ENCODE assay signal across 8 cellular contexts in the genomic region with DNA sequence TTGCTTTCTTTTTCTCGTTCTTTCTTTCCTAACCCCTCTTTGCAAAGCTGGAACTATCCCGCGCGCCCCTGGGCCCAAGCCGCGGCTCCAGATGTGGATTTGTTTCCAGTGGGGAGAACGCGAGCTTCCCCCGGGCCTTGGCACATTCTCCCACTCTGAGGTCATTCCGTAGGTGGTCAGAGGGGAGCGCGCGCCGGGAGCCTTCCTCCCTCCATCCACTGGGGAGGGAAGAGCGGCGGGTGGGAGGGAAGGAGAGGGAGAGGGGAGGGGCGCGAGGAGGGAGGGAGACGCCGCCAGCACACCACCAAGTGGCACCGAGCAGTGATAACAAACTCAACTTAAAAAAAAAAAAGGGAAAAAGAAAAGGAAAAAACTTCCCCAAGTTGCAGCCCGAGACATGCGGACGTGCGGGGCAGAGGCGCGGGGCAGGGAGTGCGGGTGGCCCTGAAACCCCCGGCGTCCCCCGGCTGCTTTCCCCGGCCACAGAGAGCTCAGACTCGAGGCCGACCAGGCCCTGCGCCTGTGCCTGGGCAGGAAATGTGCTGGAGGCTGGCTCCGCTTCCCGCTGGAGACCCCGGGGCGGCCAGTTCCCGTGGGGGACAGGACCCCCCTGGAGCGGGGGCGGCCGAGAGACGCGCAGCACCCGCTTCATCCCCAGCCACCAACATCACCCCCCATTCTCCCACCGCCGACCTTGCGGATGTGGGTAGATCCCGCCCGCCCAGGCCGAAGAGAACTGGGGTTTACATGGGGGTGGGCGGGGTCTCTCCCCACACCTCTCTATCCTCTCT. TPM values are rescaled to one million over a fixed set of nuclear protein-coding genes. Genes with fewer than 3 reads are reported as not detected.
A peak's percentile ranks its signal among the peaks of the same experiment; 100 is the strongest.
DNase-seq lines count a peak whose midpoint lies in the region; ATAC-seq and TF ChIP-seq lines count a peak whose summit lies in the region.

No MANE protein-coding gene starts in this region.

- H3K4me3 ChIP-seq in GM23248 (peak overlapping the region; percentile 91), PC-3 (ENCODE audit: low read length) (peak overlapping the region; percentile 90), heart left ventricle (peak overlapping the region; percentile 43 to 99 (median 94))

- TF ChIP-seq CTCF in PC-3 (conservative IDR thresholded peaks at IDR 0.05; ENCODE audit: low read depth, low read length) (no peak), heart left ventricle (IDR thresholded peaks at IDR 0.05) (peak in 5 of 12 donors; percentile 15 to 42 (median 24)), omental fat pad (IDR thresholded peaks at IDR 0.05) (no peak)

- intact Hi-C loops in PC-3 (cut with micrococcal nuclease) = loop anchor here (2.0 to 10.0 kb wide), 4 partner anchors 36 to 437 kb away; no protein-coding TSS in a partner anchor
- intact Hi-C loops in heart left ventricle (cut with DNase I) = loop anchor here (1.0 to 10.0 kb wide), 25 partner anchors 32 to 440 kb away; no protein-coding TSS in a partner anchor

- H3K9ac ChIP-seq in GM23248 (peak overlapping the region; percentile 95), PC-3 (ENCODE audit: low read length) (peak overlapping the region; percentile 87)

- no peaks in the 10 kb centered on the region for H3K9me2 ChIP-seq in GM23248 (ENCODE audit: insufficient read depth)
- no peaks in the 10 kb centered on the region for H3K9me2 ChIP-seq in PC-3 (replicated peaks; ENCODE audit: low read length)

- H4K20me1 ChIP-seq in GM23248 (ENCODE audit: insufficient read depth) = no peaks in the 10 kb centered on the region
- H4K20me1 ChIP-seq in PC-3 (ENCODE audit: low read length) = no peaks in the 10 kb centered on the region

- DNase-seq in Ammon's horn (ENCODE audit: low spot score) (peak; percentile 83), GM23248 (peak; percentile 95), PC-3 (peak; percentile 68), amniotic stem cell (lab: John Stamatoyannopoulos, UW) (peak; percentile 83), heart left ventricle (peak; percentile 89 to 92 (median 91)), omental fat pad (ENCODE audit: low spot score) (no peak), SKM-1 treated with dmso at 0.1 percent for 144 hours (lab: John Stamatoyannopoulos, UW; ENCODE audit: unreplicated experiment) (no peak), mesenteric fat pad (ENCODE audit: low spot score) (no peak)

- H3F3A ChIP-seq in GM23248 (ENCODE audit: insufficient read depth) (peaks cover 29% of the 10 kb centered on the region), PC-3 (ENCODE audit: low read length, unreplicated experiment) (no peaks in the 10 kb centered on the region)

- peak overlapping the region; percentile 55 for H2AFZ ChIP-seq in GM23248
- peak overlapping the region; percentile 79 for H2AFZ ChIP-seq in PC-3 (ENCODE audit: low read length)

- WGBS in GM23248 (ENCODE audit: low coverage in 1 of 2, low lambda C conversion rate in 2 of 2, missing lambda C conversion rate in 2 of 2), 2 experiments = 2% methylated on average over 25 to 52 of the region's 53 CpGs
- 5 to 10% (median 6%) methylated on average over 45 to 53 of the region's 53 CpGs for WGBS in heart left ventricle, 4 donors

- in situ Hi-C loops in GM23248 (cut with MboI) = loop anchor here (10.0 kb wide), 1 partner anchor 310 kb away; no protein-coding TSS in a partner anchor

- H3K27me3 ChIP-seq in GM23248 (replicated peaks; ENCODE audit: insufficient read depth) (no peaks in the 10 kb centered on the region), PC-3 (ENCODE audit: low read length) (no peaks in the 10 kb centered on the region), heart left ventricle (no peaks in the 10 kb centered on the region)

- H3K4me1 ChIP-seq in GM23248 (ENCODE audit: insufficient read depth) (peaks cover 20% of the 10 kb centered on the region), PC-3 (ENCODE audit: insufficient read depth, low read length) (peaks cover 29% of the 10 kb centered on the region), heart left ventricle (peaks cover 3 to 46% (median 27%) of the 10 kb centered on the region in 12 donors)

- ATAC-seq in PC-3 (peak; percentile 23), heart left ventricle (peak; percentile 22 to 71 (median 56)), omental fat pad (ENCODE audit: low FRiP score) (peak; percentile 51)

- CTCF ChIA-PET in PC-3 (lab: Charles Lee) = interaction anchor here (0.6 to 1.2 kb wide), 5 partner anchors 32 to 451 kb away, joined by 3 to 6 read pairs (median 4); partner anchors contain the start of gene NTMT1

- no peaks in the 10 kb centered on the region for H3K36me3 ChIP-seq in GM23248 (ENCODE audit: low read depth)
- H3K36me3 ChIP-seq in PC-3 (ENCODE audit: low read depth, low read length) = no peaks in the 10 kb centered on the region
- no peaks in the 10 kb centered on the region for H3K36me3 ChIP-seq in heart left ventricle

- BruUV-seq in PC-3 (replicated peaks; lab: Mats Ljungman, UMichigan) = no TSS peak

- H3K9me3 ChIP-seq in GM23248 (ENCODE audit: low read depth) (no peaks in the 10 kb centered on the region), PC-3 (ENCODE audit: low read length) (no peaks in the 10 kb centered on the region), heart left ventricle (no peaks in the 10 kb centered on the region)

- POLR2A ChIA-PET in PC-3 (lab: Charles Lee; ENCODE audit: unreplicated experiment) = interaction anchor here (0.6 kb wide), 2 partner anchors 307 to 468 kb away, joined by 3 to 5 read pairs; no protein-coding TSS in a partner anchor

- peak overlapping the region; percentile 87 for H3K4me2 ChIP-seq in GM23248 (ENCODE audit: unreplicated experiment)
- peak overlapping the region; percentile 99 for H3K4me2 ChIP-seq in PC-3 (ENCODE audit: low read length)

- peak in 1 of 2 donors; percentile 35 for TF ChIP-seq POLR2A in heart left ventricle (IDR thresholded peaks at IDR 0.05)

- peak overlapping the region; percentile 97 for H3K27ac ChIP-seq in GM23248
- peak overlapping the region; percentile 68 for H3K27ac ChIP-seq in PC-3 (ENCODE audit: low read length)
- H3K27ac ChIP-seq in heart left ventricle = peak overlapping the region; percentile 81 to 100 (median 99)

- H3K79me2 ChIP-seq in GM23248 (ENCODE audit: insufficient read depth) = peaks cover 26% of the 10 kb centered on the region
- peaks cover 22% of the 10 kb centered on the region for H3K79me2 ChIP-seq in PC-3 (ENCODE audit: low read length)

RNA-seq across cellular contexts. Expression of gene IER5L, which starts 3.1 kb away (rescaled TPM):
- total RNA-seq in GM23248 (2014; rRNA removed; shearing (Covaris generic)) = 69.4 and 81.7 TPM in 2 replicates
- polyA plus RNA-seq in GM23248 (2016; fragmentation: Nextera tagmentation; extraction: Ambion mirVana) = 4.0 and 4.3 TPM in 2 replicates
- total RNA-seq in PC-3 (2014; rRNA removed) = 42.8 and 46.1 TPM in 2 replicates
- 10 to 100 TPM in 3 of 9 donors, 1 to 10 TPM in 6; 4.1 to 18.4 (median 5.5) TPM for total RNA-seq in heart left ventricle
- polyA plus RNA-seq in heart left ventricle = 1 to 10 TPM; 2.8 to 7.3 TPM
- 10 to 100 TPM in 3 of 4 donors, 1 to 10 TPM in 1; 9.0 to 23.9 (median 20.2) TPM for total RNA-seq in omental fat pad
- 13.8 TPM for total RNA-seq in mesenteric fat pad

Comparison
In these comparisons a context has a peak if more than half of its experiments do, and no peak if none do; other contexts are left out.
1. DNase-seq: peak in Ammon's horn (single experiment), GM23248 (single experiment), PC-3 (single experiment), amniotic stem cell (single experiment) and heart left ventricle (5 of 5); none in omental fat pad (single experiment), SKM-1 treated with dmso at 0.1 percent for 144 hours (single experiment) and mesenteric fat pad (single experiment).
2. Peak in every context shown above with its lines, with median percentiles within 50 percentile points of each other: H3K27ac ChIP-seq, H3K4me3 ChIP-seq and ATAC-seq.